In the genomic region with DNA sequence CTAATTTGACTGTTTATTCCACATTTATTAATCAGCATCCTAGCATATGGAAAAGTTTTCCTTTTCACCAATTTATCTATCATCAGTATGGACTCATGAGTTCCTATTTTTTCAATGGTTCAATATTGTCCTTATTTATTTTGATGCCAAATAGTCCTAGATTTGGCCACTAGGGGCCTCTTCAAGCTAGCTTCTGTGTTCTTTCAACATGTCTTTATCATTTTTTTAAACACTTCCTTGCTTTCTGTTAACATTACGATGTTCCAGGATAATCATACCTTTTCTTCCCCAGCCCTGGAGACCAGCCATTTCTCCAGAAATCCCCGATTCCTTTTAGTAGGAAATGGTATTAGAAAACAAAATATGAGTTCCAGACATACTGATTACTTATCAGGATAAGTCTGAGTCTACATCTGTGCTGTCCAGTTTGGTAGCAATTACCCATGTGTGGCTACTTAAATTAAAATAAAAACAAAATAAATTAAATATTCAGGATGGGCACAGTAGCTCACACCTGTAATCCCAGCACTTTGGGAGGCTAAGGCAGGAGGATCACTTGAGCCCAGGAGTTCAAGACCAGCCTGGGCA, we compare ENCODE assay signal across 7 cellular contexts.
DNase-seq lines count a peak whose midpoint lies in the region; ATAC-seq, FAIRE-seq and TF ChIP-seq lines count a peak whose summit lies in the region.

No MANE protein-coding gene starts in this region.

- no peak for FAIRE-seq in HTR-8/SVneo (lab: Jason Lieb, UNC)

- H3K4me3 Mint-ChIP-seq in activated CD4-positive, alpha-beta T cell treated with anti-CD3 and anti-CD28 coated beads for 36 hours: no peak overlapping the region

- H3K36me3 Mint-ChIP-seq in activated CD4-positive, alpha-beta T cell treated with anti-CD3 and anti-CD28 coated beads for 36 hours (ENCODE audit: low read depth): no peaks in the 10 kb centered on the region

- POLR2A ChIA-PET in activated CD4-positive, alpha-beta T cell treated with anti-CD3 and anti-CD28 coated beads for 36 hours (lab: Charles Lee): no interaction called here

- H3K27ac ChIP-seq in hepatocyte (no peak overlapping the region), upper lobe of right lung (no peak overlapping the region)

- peak; percentile 23 for DNase-seq in GM04504 (ENCODE audit: low read depth)
- peak; percentile 11 for DNase-seq in HTR-8/SVneo (ENCODE audit: insufficient read length, low spot score)
- peak; percentile 46 for DNase-seq in SW480 (ENCODE audit: low spot score)
- DNase-seq in hepatocyte (ENCODE audit: low spot score): peak; percentile 29
- DNase-seq in upper lobe of right lung: no peak
- DNase-seq in activated CD4-positive, alpha-beta T cell treated with anti-CD3 and anti-CD28 coated beads for 36 hours: no peak

- H3K9me2 ChIP-seq in hepatocyte (replicated peaks; ENCODE audit: insufficient read depth): no peaks in the 10 kb centered on the region

- ATAC-seq in GM21515 (IDR thresholded peaks at IDR 0.05; ENCODE audit: unreplicated experiment): peak; percentile 82
- ATAC-seq in upper lobe of right lung: no peak
- no peak for ATAC-seq in activated CD4-positive, alpha-beta T cell treated with anti-CD3 and anti-CD28 coated beads for 36 hours

- H3K79me2 ChIP-seq in hepatocyte: no peaks in the 10 kb centered on the region

- no peak overlapping the region for H2AFZ ChIP-seq in hepatocyte

- H3K4me2 ChIP-seq in hepatocyte: peak overlapping the region; percentile 45

- no peaks in the 10 kb centered on the region for H3K4me1 Mint-ChIP-seq in activated CD4-positive, alpha-beta T cell treated with anti-CD3 and anti-CD28 coated beads for 36 hours

- H3K27ac Mint-ChIP-seq in activated CD4-positive, alpha-beta T cell treated with anti-CD3 and anti-CD28 coated beads for 36 hours: no peak overlapping the region

- H3K36me3 ChIP-seq in hepatocyte (replicated peaks; ENCODE audit: insufficient read depth, low read depth) (no peaks in the 10 kb centered on the region), upper lobe of right lung (no peaks in the 10 kb centered on the region)

- H4K20me1 ChIP-seq in hepatocyte (ENCODE audit: insufficient read depth, poor library complexity, severe bottlenecking): no peaks in the 10 kb centered on the region

- TF ChIP-seq CTCF in hepatocyte (IDR thresholded peaks at IDR 0.05; ENCODE audit: poor library complexity) (peak; percentile 53), upper lobe of right lung (IDR thresholded peaks at IDR 0.05) (peak; percentile 53)

- H3K27me3 ChIP-seq in hepatocyte: no peaks in the 10 kb centered on the region
- H3K27me3 ChIP-seq in upper lobe of right lung: no peaks in the 10 kb centered on the region

- no peaks in the 10 kb centered on the region for H3K9me3 Mint-ChIP-seq in activated CD4-positive, alpha-beta T cell treated with anti-CD3 and anti-CD28 coated beads for 36 hours (ENCODE audit: low read depth)

- WGBS in hepatocyte (ENCODE audit: low lambda C conversion rate, missing lambda C conversion rate): 51% methylated on average over 2 of the region's 2 CpGs

- intact Hi-C loops in upper lobe of right lung (cut with DNase I): no loop called here
- intact Hi-C loops in activated CD4-positive, alpha-beta T cell treated with anti-CD3 and anti-CD28 coated beads for 36 hours (cut with DNase I, micrococcal nuclease): loop anchor here (1.0 to 2.0 kb wide), 2 partner anchors 122 to 126 kb away; no protein-coding TSS in a partner anchor

- H3K9me3 ChIP-seq in hepatocyte (ENCODE audit: low read depth): no peaks in the 10 kb centered on the region
- H3K9me3 ChIP-seq in upper lobe of right lung: no peaks in the 10 kb centered on the region

- CTCF ChIA-PET in activated CD4-positive, alpha-beta T cell treated with anti-CD3 and anti-CD28 coated beads for 36 hours (lab: Charles Lee): interaction anchor here (0.6 to 1.8 kb wide), 8 partner anchors 23 to 1077 kb away, joined by 3 to 5 read pairs (median 3); no protein-coding TSS in a partner anchor

- no peaks in the 10 kb centered on the region for H3K4me1 ChIP-seq in hepatocyte (ENCODE audit: insufficient read depth)
- H3K4me1 ChIP-seq in upper lobe of right lung: no peaks in the 10 kb centered on the region

- H3K4me3 ChIP-seq in hepatocyte (no peak overlapping the region), upper lobe of right lung (no peak overlapping the region)

- no peaks in the 10 kb centered on the region for H3K27me3 Mint-ChIP-seq in activated CD4-positive, alpha-beta T cell treated with anti-CD3 and anti-CD28 coated beads for 36 hours

Comparison
In these comparisons a context has a peak if more than half of its experiments do, and no peak if none do; other contexts are left out.
1. DNase-seq: peak in GM04504 (single experiment), HTR-8/SVneo (single experiment), SW480 (single experiment) and hepatocyte (single experiment); none in upper lobe of right lung (single experiment) and activated CD4-positive, alpha-beta T cell treated with anti-CD3 and anti-CD28 coated beads for 36 hours (single experiment).